In genomic region chr20:62686869-62687830, GRCh38 we compare ENCODE assay signal across 11 cellular contexts. TPM values are rescaled to one million over a fixed set of nuclear protein-coding genes. Genes with fewer than 3 reads are reported as not detected.
DNase-seq lines count a peak whose midpoint lies in the region; ATAC-seq and TF ChIP-seq lines count a peak whose summit lies in the region.
"Had no signal": no experiment of that assay in that cellular context is flagged by ENCODE, and none has a peak within 500 bp of the region (broad histone marks: within the 10 kb centered on the region; RNA-seq: fewer than 3 reads in every experiment).

No MANE protein-coding gene starts in this region.

- H3K27me3 Mint-ChIP-seq in glutamatergic neuron (ENCODE audit: unreplicated experiment), result peaks cover 9% of the 10 kb centered on the region

- H3K27me3 ChIP-seq in RWPE2 (ENCODE audit: insufficient read depth, poor library complexity, severe bottlenecking), result peaks cover 6% of the 10 kb centered on the region
- peaks cover 11% of the 10 kb centered on the region for H3K27me3 ChIP-seq in transverse colon

- peak overlapping the region; percentile 5 for H3K4me3 Mint-ChIP-seq in glutamatergic neuron (ENCODE audit: unreplicated experiment)

- H3K9me3 Mint-ChIP-seq in glutamatergic neuron (ENCODE audit: unreplicated experiment), result peaks cover 5% of the 10 kb centered on the region

- H3K27ac ChIP-seq in RWPE2 (ENCODE audit: poor library complexity, severe bottlenecking) (no peak overlapping the region), transverse colon (no peak overlapping the region)
- H3K27ac ChIP-seq: KMS-11, SJCRH30 had no signal

- H3K4me3 ChIP-seq in RWPE2 (ENCODE audit: severe bottlenecking) (no peak overlapping the region), transverse colon (no peak overlapping the region)
- H3K4me3 ChIP-seq: SJCRH30 had no signal

- in situ Hi-C loops in transverse colon (cut with MboI; ENCODE audit: low pct_ligation_motif_present in 1 of 4, low pct_unique_long_range_greater_than_20kb in 1 of 4, low sequenced_read_pairs in 3 of 4), result loop anchor here in 1 of 4 donors (25.0 kb wide), 1 partner anchor 100 kb away; the partner anchor contains the start of gene MRGBP

- peaks cover 39% of the 10 kb centered on the region for H3K4me1 Mint-ChIP-seq in glutamatergic neuron (ENCODE audit: low read depth, unreplicated experiment)

- H3K27ac Mint-ChIP-seq in glutamatergic neuron (ENCODE audit: unreplicated experiment), result no peak overlapping the region

- WGBS in transverse colon (ENCODE audit: low coverage in 1 of 2), 2 donors, result 85 to 88% methylated on average over 11 to 33 of the region's 37 CpGs

- intact Hi-C loops in transverse colon (cut with DNase I; ENCODE audit: low total_unique reads), result no loop called here

- TF ChIP-seq POLR2A in transverse colon (IDR thresholded peaks at IDR 0.05), result no peak

- H3K36me3 ChIP-seq in RWPE2 (ENCODE audit: low read depth) (no peaks in the 10 kb centered on the region), transverse colon (no peaks in the 10 kb centered on the region)
- H3K36me3 ChIP-seq: SJCRH30 had no signal

- no peaks in the 10 kb centered on the region for H3K9me3 ChIP-seq in RWPE2 (ENCODE audit: severe bottlenecking)
- no peaks in the 10 kb centered on the region for H3K9me3 ChIP-seq in transverse colon
- H3K9me3 ChIP-seq: SJCRH30 had no signal

- DNase-seq in HPDE6-E6E7 (ENCODE audit: extremely low spot score) (peak; percentile 70), RWPE2 (ENCODE audit: low spot score) (no peak), glutamatergic neuron (no peak), transverse colon (peak; percentile 53)
- DNase-seq: EL, NCI-H510A treated with DMSO at 0.1 percent for 48 hours had no signal

- no peaks in the 10 kb centered on the region for H3K36me3 Mint-ChIP-seq in glutamatergic neuron (ENCODE audit: unreplicated experiment)

- ATAC-seq in RWPE2 (ENCODE audit: low read depth), result peak; percentile 19; the same call in 2 of the 3 replicates
- no peak for ATAC-seq in HG02798 (IDR thresholded peaks at IDR 0.05; ENCODE audit: poor library complexity, unreplicated experiment)
- no peak for ATAC-seq in GM21717 (IDR thresholded peaks at IDR 0.05; ENCODE audit: unreplicated experiment)
- no peak for ATAC-seq in GM19023 (IDR thresholded peaks at IDR 0.05; ENCODE audit: unreplicated experiment)

- TF ChIP-seq CTCF in RWPE2 (IDR thresholded peaks at IDR 0.05; ENCODE audit: poor library complexity, severe bottlenecking) (no peak), glutamatergic neuron (IDR thresholded peaks at IDR 0.05; ENCODE audit: partially characterized antibody, unreplicated experiment) (no peak), transverse colon (IDR thresholded peaks at IDR 0.05) (no peak)

- H3K4me1 ChIP-seq in RWPE2 (ENCODE audit: insufficient read depth, poor library complexity, severe bottlenecking) (no peaks in the 10 kb centered on the region), transverse colon (peaks cover 0 to 13% (median 5%) of the 10 kb centered on the region in 4 donors)

- TF ChIP-seq EP300 in transverse colon (IDR thresholded peaks at IDR 0.05; ENCODE audit: low read depth), result no peak

RNA-seq across cellular contexts. Expression of gene NTSR1, which starts 21.5 kb away (rescaled TPM):
- total RNA-seq in glutamatergic neuron (ENCODE audit: unreplicated experiment), result 4.0 TPM
- 10 to 100 TPM in 1 of 4 donors, 1 to 10 TPM in 3; 1.5 to 23.9 (median 4.7) TPM for total RNA-seq in transverse colon

RNA-seq across cellular contexts. Expression of gene SLCO4A1, which starts 44.8 kb away (rescaled TPM):
- total RNA-seq in glutamatergic neuron (ENCODE audit: unreplicated experiment) (26.5 TPM), transverse colon (100 to 1,000 TPM in 1 of 4 donors, 10 to 100 TPM in 3; 13.7 to 375 (median 60.0) TPM)

Comparison
In these comparisons a context has a peak if more than half of its experiments do, and no peak if none do; other contexts are left out.
1. DNase-seq: peak in HPDE6-E6E7 (single experiment) and transverse colon (single experiment); none in RWPE2 (single experiment) and glutamatergic neuron (single experiment).